Comparison of ENCODE assay signal across 1 cellular context in genomic region chr1:67558449-67559193, GRCh38.
A peak's percentile ranks its signal among the peaks of the same experiment; 100 is the strongest.
TF ChIP-seq lines count a peak whose summit lies in the region.

No MANE protein-coding gene starts in this region.

TF ChIP-seq in K562, 482 proteins besides CTCF, POLR2A, EP300 and RAD21 (continued from another document):
- TF ChIP-seq ZNF277 (CRISPR knock-in tag; IDR thresholded peaks at IDR 0.05; ENCODE audit: borderline replicate concordance) (no peak), NFE2 (IDR thresholded peaks at IDR 0.05; ENCODE audit: low read depth) (peak; percentile 59), MEF2D (tag; conservative IDR thresholded peaks at IDR 0.05; ENCODE audit: low read depth) (no peak), BRD9 (IDR thresholded peaks at IDR 0.05; ENCODE audit: low read depth, partially characterized antibody) (no peak), GATAD2A (IDR thresholded peaks at IDR 0.05) (0 out of 2 replicates have a peak, but pooled peaks have one; percentile 20), DPF2 (IDR thresholded peaks at IDR 0.05) (0 out of 2 replicates have a peak, but pooled peaks have one; percentile 13), FOSL1 (tag; conservative IDR thresholded peaks at IDR 0.05) (no peak), C11orf30 (IDR thresholded peaks at IDR 0.05; ENCODE audit: low read depth) (peak; percentile 48; the same call in 1 of the 2 replicates), POLR2H (tag; IDR thresholded peaks at IDR 0.05; ENCODE audit: low read depth) (no peak), ZNF3 (CRISPR knock-in tag; IDR thresholded peaks at IDR 0.05) (no peak), MAFG (tag; conservative IDR thresholded peaks at IDR 0.05) (0 out of 2 replicates have a peak, but pooled peaks have one; percentile 36), CREB5 (CRISPR knock-in tag; IDR thresholded peaks at IDR 0.05) (no peak), CREBBP (IDR thresholded peaks at IDR 0.05; ENCODE audit: low read depth, low read length) (no peak), SETDB1 (IDR thresholded peaks at IDR 0.05; ENCODE audit: low read length) (no peak), ZNF316 (IDR thresholded peaks at IDR 0.05) (peak; percentile 45), ZNF274 (IDR thresholded peaks at IDR 0.05; ENCODE audit: borderline replicate concordance, low read depth, low read length) (no peak), NFRKB (IDR thresholded peaks at IDR 0.05; ENCODE audit: low read depth) (no peak), ZNF449 (CRISPR knock-in tag; IDR thresholded peaks at IDR 0.05) (no peak), SP2 (IDR thresholded peaks at IDR 0.05; ENCODE audit: extremely low read depth, low read depth, low read length, poor library complexity, severe bottlenecking) (no peak), REST (CRISPR knock-in tag; IDR thresholded peaks at IDR 0.05; ENCODE audit: low read depth) (no peak), THRA (IDR thresholded peaks at IDR 0.05) (no peak), JUN (IDR thresholded peaks at IDR 0.05; ENCODE audit: borderline replicate concordance, low read depth, low read length) (no peak), JUN (CRISPR knock-in tag; IDR thresholded peaks at IDR 0.05; ENCODE audit: borderline replicate concordance) (no peak), CREB3L1 (IDR thresholded peaks at IDR 0.05; ENCODE audit: borderline replicate concordance, low read depth) (no peak), DACH1 (IDR thresholded peaks at IDR 0.05; ENCODE audit: partially characterized antibody) (no peak), HOMEZ (CRISPR knock-in tag; IDR thresholded peaks at IDR 0.05) (no peak), ZNF77 (CRISPR knock-in tag; IDR thresholded peaks at IDR 0.05) (no peak)
TF ChIP-seq in K562: peak in this region for 26.
